In the genomic region with DNA sequence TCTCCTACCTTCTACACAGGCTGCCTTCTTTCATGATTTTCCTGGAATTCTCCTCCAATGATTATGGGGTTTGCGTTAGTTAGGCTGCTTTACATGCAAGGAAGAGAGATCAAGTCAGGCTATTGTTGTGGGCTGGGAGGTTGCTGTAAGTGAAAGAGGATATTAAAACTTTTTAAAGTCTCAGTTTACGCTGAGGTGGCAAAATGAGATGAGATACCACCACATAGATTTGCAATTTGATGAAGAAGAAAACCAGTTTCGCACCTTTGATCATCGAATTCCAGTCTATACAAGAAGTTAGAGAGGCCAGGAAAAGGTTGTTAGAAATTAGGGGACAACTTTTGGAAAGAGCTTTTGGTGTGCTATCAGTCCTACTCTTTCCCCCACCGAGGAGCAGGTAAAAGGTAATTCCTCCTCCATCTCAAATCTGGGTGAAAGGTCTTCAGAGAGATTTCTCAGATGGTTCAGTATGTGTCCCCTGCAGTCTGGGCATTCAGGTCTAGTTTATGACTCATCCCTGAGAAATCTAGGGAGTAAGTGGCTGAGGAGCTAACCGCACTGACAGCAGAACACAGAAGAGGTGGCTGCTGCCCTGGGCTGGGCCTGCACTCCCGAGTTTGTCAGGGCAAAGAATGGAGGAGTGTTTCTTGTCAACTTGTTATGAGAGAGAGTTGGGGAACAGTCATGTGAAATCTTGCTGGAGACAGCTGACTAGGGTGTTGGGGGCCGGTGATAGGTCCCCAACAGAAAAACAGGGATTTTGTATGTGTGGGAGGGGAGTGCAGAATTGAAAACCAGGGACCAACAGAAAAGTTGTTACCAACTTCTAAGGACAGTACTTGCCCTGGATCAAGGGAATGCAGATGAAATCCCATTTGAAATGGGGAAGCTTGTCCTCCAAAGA, we compare ENCODE assay signal across 13 cellular contexts. TPM values are rescaled to one million over a fixed set of nuclear protein-coding genes. Genes with fewer than 3 reads are reported as not detected.
DNase-seq lines count a peak whose midpoint lies in the region; ATAC-seq and TF ChIP-seq lines count a peak whose summit lies in the region.
"Had no signal": no experiment of that assay in that cellular context is flagged by ENCODE, and none has a peak within 500 bp of the region (broad histone marks: within the 10 kb centered on the region; RNA-seq: fewer than 3 reads in every experiment).

No MANE protein-coding gene starts in this region.

- DNase-seq in Calu3 (peak; percentile 40), MG63 (peak; percentile 52), choroid plexus epithelial cell (ENCODE audit: low read depth) (peak; percentile 84), mesendoderm (peak; percentile 90), globus pallidus (ENCODE audit: low spot score) (no peak), NCI-H2196 treated with DMSO at 0.1 percent for 48 hours (lab: John Stamatoyannopoulos, UW; ENCODE audit: unreplicated experiment) (no peak)
- no peak for DNase-seq in effector CD8-positive, alpha-beta T cell (lab: John Stamatoyannopoulos, UW)
- DNase-seq: activated naive CD4-positive, alpha-beta T cell treated with anti-CD3 and anti-CD28 coated beads, Interleukin-2, amount 50 U/mL, for 16 hours; KG1; stimulated activated CD4-positive, alpha-beta T cell treated with anti-CD3 and anti-CD28 coated beads, Interleukin-2, amount 100 ng/mL, for 48 hours; thyroid gland had no signal

- no peak overlapping the region for H3K4ac ChIP-seq in mesendoderm (ENCODE audit: low read depth, low read length)

- no peak for ATAC-seq in HG03457 (IDR thresholded peaks at IDR 0.05; ENCODE audit: unreplicated experiment)

- H3K36me3 ChIP-seq in MG63: no peaks in the 10 kb centered on the region
- H3K36me3 ChIP-seq in mesendoderm (ENCODE audit: control insufficient read depth, insufficient read depth, low read length): no peaks in the 10 kb centered on the region
- H3K36me3 ChIP-seq: esophagus muscularis mucosa, thyroid gland had no signal

- no peaks in the 10 kb centered on the region for H3K9me3 Mint-ChIP-seq in Calu3 (ENCODE audit: low read depth, unreplicated experiment)

- peak overlapping the region; percentile 7 for H3K27ac Mint-ChIP-seq in Calu3 (ENCODE audit: unreplicated experiment)

- H3K27me3 ChIP-seq in MG63 (no peaks in the 10 kb centered on the region), mesendoderm (ENCODE audit: insufficient read depth, low read length, poor library complexity) (no peaks in the 10 kb centered on the region)
- H3K27me3 ChIP-seq: esophagus muscularis mucosa, thyroid gland had no signal

- no peak overlapping the region for H3K9ac ChIP-seq in mesendoderm (ENCODE audit: low read length)

- H2BK15ac ChIP-seq in mesendoderm (replicated peaks; ENCODE audit: low read depth): no peak overlapping the region

- WGBS in mesendoderm (ENCODE audit: extremely low coverage, insufficient coverage, low lambda C conversion rate): no CpG with 5 or more reads among the region's 8 CpGs

- H3K18ac ChIP-seq in mesendoderm (ENCODE audit: low read length): no peak overlapping the region

- no peak for TF ChIP-seq CTCF in Calu3 (IDR thresholded peaks at IDR 0.05; ENCODE audit: unreplicated experiment)
- no peak for TF ChIP-seq CTCF in choroid plexus epithelial cell (conservative IDR thresholded peaks at IDR 0.05; ENCODE audit: low read depth, low read length)

- no peak overlapping the region for H3K4me3 Mint-ChIP-seq in Calu3 (ENCODE audit: low read depth, unreplicated experiment)

- H3K27ac ChIP-seq in mesendoderm (ENCODE audit: low read depth, low read length): no peak overlapping the region
- H3K27ac ChIP-seq: esophagus muscularis mucosa, thyroid gland had no signal

- CTCF ChIA-PET in Calu3 (lab: Charles Lee): interaction anchor here (0.5 kb wide), 1 partner anchor 14 kb away, joined by 3 read pairs; no protein-coding TSS in a partner anchor

- no peak overlapping the region for H2AK5ac ChIP-seq in mesendoderm (ENCODE audit: low read length)

- no peak overlapping the region for H3K4me2 ChIP-seq in mesendoderm (ENCODE audit: low read length)

- no TSS peak for BruUV-seq in Calu3 (replicated peaks; lab: Mats Ljungman, UMichigan)

- H3K79me1 ChIP-seq in mesendoderm (ENCODE audit: low read length): no peaks in the 10 kb centered on the region

- no peaks in the 10 kb centered on the region for H3K9me3 ChIP-seq in MG63
- H3K9me3 ChIP-seq: esophagus muscularis mucosa, thyroid gland had no signal

- peaks cover 5% of the 10 kb centered on the region for H3K4me1 ChIP-seq in mesendoderm (ENCODE audit: control insufficient read depth, low read depth, low read length)
- H3K4me1 ChIP-seq: esophagus muscularis mucosa, thyroid gland had no signal

- no peaks in the 10 kb centered on the region for H3K79me2 ChIP-seq in mesendoderm (ENCODE audit: control insufficient read depth, insufficient read depth, low read length)

- H3K4me1 Mint-ChIP-seq in Calu3 (ENCODE audit: low read depth, unreplicated experiment): peaks cover 35% of the 10 kb centered on the region

- no peaks in the 10 kb centered on the region for H3K27me3 Mint-ChIP-seq in Calu3 (ENCODE audit: unreplicated experiment)

- H4K8ac ChIP-seq in mesendoderm (ENCODE audit: low read depth, low read length): no peak overlapping the region

- no peak overlapping the region for H2BK5ac ChIP-seq in mesendoderm (ENCODE audit: low read length)

- H3K36me3 Mint-ChIP-seq in Calu3 (ENCODE audit: insufficient read depth, unreplicated experiment): no peaks in the 10 kb centered on the region

- intact Hi-C loops in Calu3 (cut with micrococcal nuclease; ENCODE audit: unreplicated experiment): no loop called here

- no peak overlapping the region for H3K56ac ChIP-seq in mesendoderm (ENCODE audit: low read length)

- no peak overlapping the region for H4K5ac ChIP-seq in mesendoderm (ENCODE audit: low read length)

- peak overlapping the region; percentile 95 for H3K23ac ChIP-seq in mesendoderm (ENCODE audit: low read length)

- H2BK120ac ChIP-seq in mesendoderm (ENCODE audit: low read depth, low read length): no peak overlapping the region

- no peak overlapping the region for H3K4me3 ChIP-seq in MG63
- no peak overlapping the region for H3K4me3 ChIP-seq in choroid plexus epithelial cell (ENCODE audit: low read depth, low read length)
- no peak overlapping the region for H3K4me3 ChIP-seq in mesendoderm (ENCODE audit: low read length)
- H3K4me3 ChIP-seq: esophagus muscularis mucosa, thyroid gland had no signal

RNA-seq across cellular contexts. Expression of gene CCDC83, which starts 34.7 kb away (rescaled TPM):
- not detected in 2 replicates for total RNA-seq in Calu3 (2022)
- total RNA-seq in MG63 (2014; rRNA removed; shearing (Covaris generic); ENCODE audit: low replicate concordance): not detected in 2 replicates
- not detected for polyA plus RNA-seq in mesendoderm (2013, experiment 1 of 2)
- not detected for polyA plus RNA-seq in mesendoderm (2013, experiment 2 of 2)
- total RNA-seq: esophagus muscularis mucosa, thyroid gland had no signal

Comparison
In these comparisons a context has a peak if more than half of its experiments do, and no peak if none do; other contexts are left out.
1. DNase-seq: peak in Calu3 (single experiment), MG63 (single experiment), choroid plexus epithelial cell (single experiment) and mesendoderm (single experiment); none in globus pallidus (single experiment), NCI-H2196 treated with DMSO at 0.1 percent for 48 hours (single experiment) and effector CD8-positive, alpha-beta T cell (single experiment).